Comparison of ENCODE assay signal across 8 cellular contexts in the genomic region with DNA sequence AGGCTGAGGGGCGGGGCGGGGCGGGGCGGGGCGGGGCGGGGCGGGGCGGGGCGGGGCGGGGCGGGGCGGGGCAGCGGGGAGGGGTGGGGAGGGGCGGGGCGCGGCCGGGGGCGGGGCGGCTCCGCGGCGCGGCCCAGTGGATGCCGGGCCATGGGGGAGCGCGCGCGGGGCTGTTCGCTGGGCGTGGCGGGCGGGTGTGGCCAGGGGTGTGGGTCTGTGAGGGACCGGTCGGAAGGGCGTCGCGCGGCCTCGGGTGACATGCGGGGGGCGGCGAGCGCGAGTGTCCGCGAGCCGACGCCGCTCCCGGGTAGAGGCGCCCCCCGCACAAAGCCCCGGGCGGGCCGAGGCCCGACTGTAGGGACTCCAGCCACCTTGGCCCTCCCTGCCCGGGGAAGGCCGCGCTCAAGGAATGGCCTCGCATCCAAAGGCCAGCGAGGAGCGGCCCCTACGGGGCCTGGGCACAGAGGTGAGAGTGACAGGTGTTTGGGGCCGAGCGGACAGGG. TPM values are rescaled to one million over a fixed set of nuclear protein-coding genes. Genes with fewer than 3 reads are reported as not detected.
DNase-seq lines count a peak whose midpoint lies in the region; ATAC-seq and TF ChIP-seq lines count a peak whose summit lies in the region.

A gene (plus strand): TSS at position 188 of the 503 bp plus-strand sequence. CDS start 71 bp downstream, at position 259.

- peak; percentile 94 for DNase-seq in AG08395 (ENCODE audit: low spot score)
- peak; percentile 9 for DNase-seq in GM19238 (ENCODE audit: insufficient read length, low spot score)
- peak; percentile 93 for DNase-seq in esophagus muscularis mucosa (ENCODE audit: extremely low spot score)
- DNase-seq in upper lobe of right lung, result peak; percentile 90

- peak within 1 kb of the TSS; percentile 86 to 96 (median 93) for H3K27ac Mint-ChIP-seq in IgD-negative memory B cell
- peak within 1 kb of the TSS; percentile 93 to 97 (median 96) for H3K27ac Mint-ChIP-seq in nephron

- TF ChIP-seq POLR2A in esophagus muscularis mucosa (IDR thresholded peaks at IDR 0.05; ENCODE audit: low read depth), result no peak

- H3K27ac ChIP-seq in esophagus muscularis mucosa (replicated peaks in 1 of 4) (peak within 1 kb of the TSS; percentile 85 to 93 (median 90)), upper lobe of right lung (peak within 1 kb of the TSS; percentile 95)

- H3K4me3 ChIP-seq in esophagus muscularis mucosa, result peak within 1 kb of the TSS; percentile 75 to 82 (median 78)
- H3K4me3 ChIP-seq in upper lobe of right lung, result peak within 1 kb of the TSS; percentile 81

- H3K9me3 ChIP-seq in esophagus muscularis mucosa, result peaks cover 0 to 69% (median 49%) of the 10 kb centered on the region in 4 donors
- peaks cover 35% of the 10 kb centered on the region for H3K9me3 ChIP-seq in upper lobe of right lung

- H3K27me3 Mint-ChIP-seq in IgD-negative memory B cell, result no peaks in the 10 kb centered on the region
- no peaks in the 10 kb centered on the region for H3K27me3 Mint-ChIP-seq in nephron (ENCODE audit: low read depth)

- peaks cover 15 to 37% (median 27%) of the 10 kb centered on the region in 4 donors for H3K36me3 ChIP-seq in esophagus muscularis mucosa
- peaks cover 5% of the 10 kb centered on the region for H3K36me3 ChIP-seq in upper lobe of right lung

- H3K9me3 Mint-ChIP-seq in IgD-negative memory B cell (peaks cover 15 to 43% (median 29%) of the 10 kb centered on the region in 3 donors), nephron (peaks cover 67% of the 10 kb centered on the region)

- WGBS in esophagus muscularis mucosa, result no CpG with 5 or more reads among the region's 65 CpGs

- H3K27me3 ChIP-seq in esophagus muscularis mucosa (no peaks in the 10 kb centered on the region), upper lobe of right lung (no peaks in the 10 kb centered on the region)

- TF ChIP-seq CTCF in esophagus muscularis mucosa (IDR thresholded peaks at IDR 0.05) (no peak), nephron (IDR thresholded peaks at IDR 0.05; ENCODE audit: unreplicated experiment in 3 of 3) (no peak), upper lobe of right lung (IDR thresholded peaks at IDR 0.05) (no peak)

- H3K4me3 Mint-ChIP-seq in IgD-negative memory B cell (peak within 1 kb of the TSS; percentile 88 to 95 (median 92)), nephron (peak within 1 kb of the TSS; percentile 91 to 93 (median 92))

- TF ChIP-seq EP300 in esophagus muscularis mucosa (IDR thresholded peaks at IDR 0.05), result no peak

- H3K4me1 ChIP-seq in esophagus muscularis mucosa (peaks cover 18 to 29% (median 20%) of the 10 kb centered on the region in 4 donors), upper lobe of right lung (peaks cover 5% of the 10 kb centered on the region)

- intact Hi-C loops in esophagus muscularis mucosa (cut with DNase I), result no loop called here
- intact Hi-C loops in upper lobe of right lung (cut with DNase I), result no loop called here

- H3K4me1 Mint-ChIP-seq in IgD-negative memory B cell, result peaks cover 0 to 11% (median 8%) of the 10 kb centered on the region in 3 donors
- no peaks in the 10 kb centered on the region for H3K4me1 Mint-ChIP-seq in nephron

- peaks cover 2% of the 10 kb centered on the region for H3K36me3 Mint-ChIP-seq in IgD-negative memory B cell
- H3K36me3 Mint-ChIP-seq in nephron (ENCODE audit: low read depth), result peaks cover 53% of the 10 kb centered on the region

- peak; percentile 74 to 76 for ATAC-seq in activated CD4-positive, CD25-positive, alpha-beta regulatory T cell treated with anti-CD3 and anti-CD28 coated beads, Interleukin-2, amount 50 U/mL, for 24 hours
- peak; percentile 88 for ATAC-seq in upper lobe of right lung
- ATAC-seq in GM18870 (IDR thresholded peaks at IDR 0.05; ENCODE audit: unreplicated experiment), result no peak

RNA-seq across cellular contexts. Expression of the gene that starts here (rescaled TPM):
- polyA plus RNA-seq in IgD-negative memory B cell, result 1.1 TPM
- 10 to 100 TPM; 10.3 to 20.2 (median 12.7) TPM for total RNA-seq in esophagus muscularis mucosa
- 7.1 TPM for total RNA-seq in upper lobe of right lung

Comparison
In these comparisons a context has a peak if more than half of its experiments do, and no peak if none do; other contexts are left out.
1. DNase-seq: peak in every context shown above with its lines; median percentile 94 in AG08395; 93 in esophagus muscularis mucosa; 90 in upper lobe of right lung; 9 in GM19238.